Comparison of ENCODE assay signal across 24 cellular contexts in the genomic region with DNA sequence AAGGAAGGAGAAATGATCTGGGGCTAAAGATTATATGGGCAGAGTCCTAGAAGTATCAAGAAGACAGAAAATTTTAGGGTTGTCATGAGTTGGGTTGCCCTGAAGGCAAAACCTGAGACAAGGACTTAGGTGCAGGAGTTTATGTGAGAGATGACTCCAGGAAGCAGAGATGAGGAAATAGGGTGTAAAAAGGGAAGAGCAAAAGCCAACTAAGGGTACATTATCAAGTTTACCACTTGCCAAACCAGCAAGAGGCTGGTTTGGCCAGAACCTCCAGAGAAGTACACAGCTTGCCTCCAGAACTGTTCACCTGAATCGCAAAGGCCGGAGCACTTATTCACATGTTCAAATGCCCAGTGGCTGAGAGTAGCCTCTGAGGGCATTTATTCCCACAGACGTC.
"Had no signal": no experiment of that assay in that cellular context is flagged by ENCODE, and none has a peak within 500 bp of the region (broad histone marks: within the 10 kb centered on the region; RNA-seq: fewer than 3 reads in every experiment).

No MANE protein-coding gene starts in this region.

- H3K4me3 ChIP-seq: cardiac muscle cell, K562, SJSA1 had no signal

- H3K27ac ChIP-seq: cardiac muscle cell, SJSA1 had no signal

- DNase-seq: activated CD4-positive, alpha-beta T cell treated with anti-CD3 and anti-CD28 coated beads for 48 hours; activated CD4-positive, alpha-beta T cell treated with anti-CD3 and anti-CD28 coated beads, Interleukin-2, amount 50 U/mL, for 4 hours; activated CD4-positive, CD25-positive, alpha-beta regulatory T cell treated with anti-CD3 and anti-CD28 coated beads, Interleukin-2, amount 50 U/mL, for 72 hours; activated CD8-positive, alpha-beta memory T cell treated with anti-CD3 and anti-CD28 coated beads, Interleukin-2, amount 50 U/mL, for 48 hours; activated CD8-positive, alpha-beta T cell treated with anti-CD3 and anti-CD28 coated beads, Interleukin-2, amount 10 ng/mL, durations not matched to agents 7 days and 5 days; activated effector memory CD4-positive, alpha-beta T cell treated with Interleukin-2 at 50 U/mL for 16 hours; activated naive CD4-positive, alpha-beta T cell treated with Interleukin-2 at 50 U/mL for 16 hours; activated T-cell treated with anti-CD3 and anti-CD28 coated beads, Interleukin-2, amount 50 U/mL, for 1 hour; amygdala; cerebellar nuclear complex; Karpas-422; MV-4-11; NCI-H1105; NCI-H1436; NCI-H187; NCI-H2081 treated with DMSO at 0.1 percent for 48 hours; NCI-H446; NCI-H524; RPMI8226; T-helper 17 cell; T-helper 9 cell had no signal

- H3K27me3 ChIP-seq: cardiac muscle cell, SJSA1 had no signal
